Comparison of ENCODE assay signal across 9 cellular contexts in the genomic region with DNA sequence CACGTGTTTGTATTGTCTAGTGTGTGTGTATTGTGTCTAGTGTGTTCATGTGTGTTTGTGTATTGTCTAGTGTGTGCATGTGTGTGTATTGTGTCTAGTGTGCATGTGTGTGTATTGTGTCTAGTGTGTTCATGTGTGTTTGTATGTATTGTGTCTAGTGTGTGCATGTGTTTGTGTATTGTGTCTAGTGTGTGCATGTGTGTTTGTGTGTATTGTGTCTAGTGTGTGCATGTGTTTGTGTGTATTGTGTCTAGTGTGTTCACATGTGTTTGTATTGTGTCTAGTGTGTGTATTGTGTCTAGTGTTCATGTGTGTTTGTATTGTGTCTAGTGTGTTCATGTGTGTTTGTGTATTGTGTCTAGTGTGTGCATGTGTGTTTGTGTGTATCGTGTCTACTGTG. TPM values are rescaled to one million over a fixed set of nuclear protein-coding genes. Genes with fewer than 3 reads are reported as not detected.
DNase-seq lines count a peak whose midpoint lies in the region; ATAC-seq, FAIRE-seq and TF ChIP-seq lines count a peak whose summit lies in the region.
"Not testable (repeated sequence)": the region's sequence is repeated elsewhere in the genome, so short reads cannot be mapped to it uniquely, and the experiment has no call there.
"Had no signal": no experiment of that assay in that cellular context is flagged by ENCODE, and none has a peak within 500 bp of the region (broad histone marks: within the 10 kb centered on the region; RNA-seq: fewer than 3 reads in every experiment).

No MANE protein-coding gene starts in this region.

- H2BK15ac ChIP-seq in IMR-90 (ENCODE audit: low read depth, low read length): peak overlapping the region; percentile 25; the same call in 1 of the 3 replicates

- not testable (repeated sequence) for BruUV-seq in IMR-90 (replicated peaks; lab: Mats Ljungman, UMichigan); GM12878 (replicated peaks; lab: Mats Ljungman, UMichigan); HepG2 (replicated peaks; lab: Mats Ljungman, UMichigan)

- FAIRE-seq in GM12892 (lab: Jason Lieb, UNC) (peak; percentile 63), GM12878 (lab: Jason Lieb, UNC) (peak; percentile 73), bronchial epithelial cell (lab: Jason Lieb, UNC) (peak; percentile 36), HepG2 (lab: Jason Lieb, UNC) (peak; percentile 86)

- H3K56ac ChIP-seq in IMR-90 (ENCODE audit: extremely low read depth, insufficient read depth, low read length): not testable (repeated sequence)

- DNase-seq in GM12892 (ENCODE audit: insufficient read length); HEK293T (ENCODE audit: extremely low spot score); IMR-90; GM12878 (ENCODE audit: low read depth, low spot score); bronchial epithelial cell (ENCODE audit: low read depth); HepG2 (ENCODE audit: low spot score): not testable (repeated sequence)

- not testable (repeated sequence) for H3K4me3 ChIP-seq in IMR-90 (ENCODE audit: insufficient read depth, low read depth, low read length); GM12878; bronchial epithelial cell (ENCODE audit: low read depth, low read length); HepG2 (replicated peaks in 1 of 3; ENCODE audit: insufficient read depth in 1 of 3, low read depth in 2 of 3, low read length in 3 of 3)

- H3K27me3 ChIP-seq in IMR-90 (ENCODE audit: control insufficient read depth, insufficient read depth, low read length); GM12878 (replicated peaks in 1 of 2; ENCODE audit: control insufficient read depth in 2 of 2, insufficient read depth in 2 of 2, low read length in 1 of 2); bronchial epithelial cell (ENCODE audit: control insufficient read depth, insufficient read depth, low read length): not testable (repeated sequence)
- peaks cover 1 to 25% of the 10 kb centered on the region in 2 experiments; a peak in 4 of 5 replicates for H3K27me3 ChIP-seq in HepG2 (ENCODE audit: control insufficient read depth in 1 of 2, insufficient read depth in 2 of 2, low read length in 2 of 2)

- not testable (repeated sequence) for H3K79me1 ChIP-seq in IMR-90 (ENCODE audit: low read depth in 1 of 2, low read length in 2 of 2)

- H3K9ac ChIP-seq in IMR-90 (ENCODE audit: low read depth, low read length); GM12878 (ENCODE audit: control insufficient read depth, insufficient read depth, low read length); HepG2 (ENCODE audit: insufficient read depth, low read depth, low read length): not testable (repeated sequence)

- RAD21 ChIA-PET in GM12878 (lab: Charles Lee; ENCODE audit: unreplicated experiment): not testable (repeated sequence)

- intact Hi-C loops in IMR-90 (cut with micrococcal nuclease); GM12878 (cut with micrococcal nuclease; ENCODE audit: unreplicated experiment); HepG2 (cut with micrococcal nuclease; ENCODE audit: unreplicated experiment): not testable (repeated sequence)

- TF ChIP-seq EP300 in GM12878 (IDR thresholded peaks at IDR 0.05; ENCODE audit: borderline replicate concordance in 1 of 2, control insufficient read depth in 1 of 2, low read depth in 2 of 2, low read length in 2 of 2); HepG2 (IDR thresholded peaks at IDR 0.05; ENCODE audit: low read depth in 2 of 2, low read length in 2 of 2); HepG2 (CRISPR knock-in tag; IDR thresholded peaks at IDR 0.05; ENCODE audit: borderline replicate concordance): not testable (repeated sequence)

- peak overlapping the region; percentile 51; the same call in 1 of the 2 replicates for H3K18ac ChIP-seq in IMR-90 (ENCODE audit: low read depth, low read length)

- H2AFZ ChIP-seq in IMR-90 (replicated peaks; ENCODE audit: low read length, poor library complexity); GM12878 (ENCODE audit: control insufficient read depth, low read depth, low read length); HepG2 (ENCODE audit: low read length): not testable (repeated sequence)

- not testable (repeated sequence) for H4K5ac ChIP-seq in IMR-90 (ENCODE audit: low read depth, low read length)

- H3K4me1 ChIP-seq in IMR-90 (ENCODE audit: control insufficient read depth, insufficient read depth, low read length); GM12878 (ENCODE audit: control insufficient read depth, insufficient read depth, low read length); HepG2 (ENCODE audit: insufficient read depth, low read length): not testable (repeated sequence)

- H3K27ac ChIP-seq in IMR-90 (ENCODE audit: insufficient read depth, low read length); GM12878 (ENCODE audit: control insufficient read depth, insufficient read depth); HepG2 (ENCODE audit: extremely low read length, insufficient read depth, low read length): not testable (repeated sequence)

- 0 out of 2 replicates have a peak overlapping the region, but pooled peaks have one; percentile 17 for H3K14ac ChIP-seq in IMR-90 (replicated peaks; ENCODE audit: low read depth, low read length)

- peak overlapping the region; percentile 78 for H2BK5ac ChIP-seq in IMR-90 (ENCODE audit: low read depth, low read length, poor library complexity, severe bottlenecking)

- not testable (repeated sequence) for TF ChIP-seq CTCF in IMR-90 (conservative IDR thresholded peaks at IDR 0.05; ENCODE audit: low read depth, low read length); GM12878 (IDR thresholded peaks at IDR 0.05 in 2 of 3, conservative IDR thresholded peaks at IDR 0.05 in 1 of 3; ENCODE audit: control insufficient read depth in 2 of 3, extremely low read depth in 1 of 3, insufficient read depth in 1 of 3, low read depth in 3 of 3, low read length in 3 of 3); bronchial epithelial cell (IDR thresholded peaks at IDR 0.05; ENCODE audit: insufficient read depth, low read length, severe bottlenecking); HepG2 (CRISPR knock-in tag; IDR thresholded peaks at IDR 0.05)

- not testable (repeated sequence) for H4K91ac ChIP-seq in IMR-90 (ENCODE audit: insufficient read depth, low read depth, low read length)

- POLR2A ChIA-PET in HEK293T (lab: Yijun Ruan, JAX); IMR-90 (lab: Charles Lee; ENCODE audit: unreplicated experiment); GM12878 (lab: Charles Lee); HepG2 (lab: Yijun Ruan, JAX): not testable (repeated sequence)

- TF ChIP-seq POLR2A in GM12892 (IDR thresholded peaks at IDR 0.05; ENCODE audit: low read depth, low read length); IMR-90 (IDR thresholded peaks at IDR 0.05; ENCODE audit: low read depth, low read length); GM12878 (IDR thresholded peaks at IDR 0.05; ENCODE audit: low read depth, low read length); HepG2 (IDR thresholded peaks at IDR 0.05; ENCODE audit: insufficient read depth in 1 of 2, low read depth in 2 of 2, low read length in 2 of 2): not testable (repeated sequence)

- TF ChIP-seq RAD21 in IMR-90 (IDR thresholded peaks at IDR 0.05; ENCODE audit: low read length); GM12878 (IDR thresholded peaks at IDR 0.05; ENCODE audit: insufficient read depth, low read depth, low read length); HepG2 (CRISPR knock-in tag; IDR thresholded peaks at IDR 0.05): not testable (repeated sequence)

- not testable (repeated sequence) for ATAC-seq in IMR-90 (ENCODE audit: low read depth); GM12878; HepG2

- not testable (repeated sequence) for H2AK9ac ChIP-seq in IMR-90 (replicated peaks; ENCODE audit: low read depth, low read length, poor library complexity)

- CTCF ChIA-PET in HEK293T (lab: Yijun Ruan, JAX); IMR-90 (lab: Yijun Ruan, JAX); GM12878 (lab: Yijun Ruan, JAX); HepG2 (lab: Yijun Ruan, JAX; ENCODE audit: low intra/inter-chr PET ratio, low total read pairs): not testable (repeated sequence)

- not testable (repeated sequence) for H3K4me2 ChIP-seq in IMR-90 (ENCODE audit: low read depth, low read length); GM12878 (ENCODE audit: control insufficient read depth, insufficient read depth); HepG2 (ENCODE audit: low read depth, low read length)

- SMC1A ChIA-PET in GM12878 (lab: Charles Lee; ENCODE audit: uncharacterized antibody, unreplicated experiment): not testable (repeated sequence)

- peaks cover 18% of the 10 kb centered on the region; the same call in 1 of the 2 replicates for H3K9me1 ChIP-seq in IMR-90 (ENCODE audit: insufficient read depth, low read length)

- H3K23ac ChIP-seq in IMR-90 (ENCODE audit: low read depth, low read length): 0 out of 2 replicates have a peak overlapping the region, but pooled peaks have one; percentile 44

- 69% methylated on average over 2 of the region's 2 CpGs; no CpG with 5 or more reads in 1 of the 2 experiments for WGBS in IMR-90 (ENCODE audit: extremely low coverage in 2 of 2, insufficient read length in 1 of 2), 2 experiments
- 30% methylated on average over 2 of the region's 2 CpGs for WGBS in GM12878 (ENCODE audit: insufficient coverage, insufficient replicate concordance, low lambda C conversion rate, missing lambda C conversion rate)
- WGBS in HepG2 (ENCODE audit: low lambda C conversion rate): 39% methylated on average over 2 of the region's 2 CpGs

- H4K8ac ChIP-seq in IMR-90 (ENCODE audit: low read depth in 2 of 2, low read length in 2 of 2): not testable (repeated sequence)

- not testable (repeated sequence) for H2BK20ac ChIP-seq in IMR-90 (ENCODE audit: low read depth, low read length)

- dilution Hi-C loops in IMR-90 (cut with HindIII; ENCODE audit: low sequenced_read_pairs, unreplicated experiment): not testable (repeated sequence)

- H2AK5ac ChIP-seq in IMR-90 (ENCODE audit: low read depth, low read length): peak overlapping the region; percentile 60

- not testable (repeated sequence) for H3K79me2 ChIP-seq in GM12878 (ENCODE audit: control insufficient read depth, insufficient read depth, low read length); HepG2 (ENCODE audit: insufficient read depth, low read length)

- H4K20me1 ChIP-seq in IMR-90 (ENCODE audit: insufficient read depth, low read length); GM12878 (ENCODE audit: control insufficient read depth, insufficient read depth); HepG2 (ENCODE audit: insufficient read depth, low read length): not testable (repeated sequence)

- in situ Hi-C loops in IMR-90 (cut with MboI; ENCODE audit: low sequenced_read_pairs); GM12878 (cut with MboI); HepG2 (cut with HindIII; ENCODE audit: extremely low pct_ligation_motif_present, low pct_unique_long_range_greater_than_20kb): not testable (repeated sequence)

- H3K4ac ChIP-seq in IMR-90 (ENCODE audit: low read depth, low read length): peak overlapping the region; percentile 20; the same call in 1 of the 2 replicates

- not testable (repeated sequence) for H3K36me3 ChIP-seq in IMR-90 (ENCODE audit: control insufficient read depth, insufficient read depth, low read length); GM12878 (ENCODE audit: control insufficient read depth in 2 of 2, insufficient read depth in 2 of 2, low read length in 1 of 2); bronchial epithelial cell (ENCODE audit: control insufficient read depth, insufficient read depth, low read length); HepG2 (replicated peaks in 1 of 2; ENCODE audit: control insufficient read depth in 1 of 2, insufficient read depth in 2 of 2, low read length in 2 of 2)

- not testable (repeated sequence) for H2BK120ac ChIP-seq in IMR-90 (ENCODE audit: low read depth, low read length)

- H3K9me3 ChIP-seq in IMR-90 (ENCODE audit: control insufficient read depth, insufficient read depth, low read length); GM12878 (replicated peaks; ENCODE audit: control insufficient read depth, insufficient read depth, low read length); HepG2 (ENCODE audit: low read length): not testable (repeated sequence)

RNA-seq across cellular contexts. Expression of gene FZD2, which starts 33.5 kb away (rescaled TPM):
- polyA plus RNA-seq in GM12892 (2012; ENCODE audit: missing spikeins): 0.19 TPM
- 21.3 and 22.8 TPM in 2 replicates for total RNA-seq in IMR-90 (2012; rRNA removed)
- 130 and 133 TPM in 2 replicates for polyA plus RNA-seq in IMR-90 (2012; rRNA removed)
- polyA plus RNA-seq in IMR-90 (2012; cell fraction: cytosol; rRNA removed): 46.5 and 172 TPM in 2 replicates
- polyA plus RNA-seq in IMR-90 (2012; cell fraction: nucleus; rRNA removed; ENCODE audit: low replicate concordance): 28.2 and 69.3 TPM in 2 replicates
- total RNA-seq in GM12878 (2013; cell fraction: nucleolus; rRNA removed): 5.2 and 5.5 TPM in 2 replicates
- total RNA-seq in GM12878 (2014; rRNA removed): 1.0 and 1.5 TPM in 2 replicates
- total RNA-seq in GM12878 (2014; rRNA removed; fragmentation: Illumina TruSeq; extraction: Trizol): 0.41 and 0.63 TPM in 2 replicates
- 4.2 and 4.3 TPM in 2 replicates for total RNA-seq in GM12878 (2021)
- polyA plus RNA-seq in GM12878 (2011; ENCODE audit: low read depth): 0.42 TPM
- polyA plus RNA-seq in GM12878 (2011; rRNA removed): 0.33 and 0.67 TPM in 2 replicates
- polyA plus RNA-seq in GM12878 (2011; cell fraction: cytosol; rRNA removed): 1.6 and 2.0 TPM in 2 replicates
- 2.9 and 4.2 TPM in 2 replicates for polyA plus RNA-seq in GM12878 (2011; cell fraction: nucleus; rRNA removed)
- polyA plus RNA-seq in GM12878 (2012): 2.0 and 2.1 TPM in 2 replicates
- polyA plus RNA-seq in GM12878 (2014; fragmentation: Illumina TruSeq; extraction: Trizol): 0.11 and 0.21 TPM in 2 replicates
- under 1 TPM in 1 of 2 experiments, not detected in 1; 0.09 TPM for polyA plus RNA-seq in GM12878 (2014; fragmentation: Nextera tagmentation; extraction: Ambion mirVana)
- polyA plus RNA-seq in GM12878 (2014; rRNA removed): 4.0 and 4.9 TPM in 2 replicates
- polyA plus RNA-seq in GM12878 (2016; fragmentation: Nextera tagmentation; extraction: Ambion mirVana): under 1 TPM; 0.25 to 0.29 TPM
- 1.5 and 3.2 TPM in 2 replicates for polyA minus RNA-seq in GM12878 (2011; rRNA and poly(A)+ RNA removed)
- 0.67 and 0.73 TPM in 2 replicates for polyA minus RNA-seq in GM12878 (2011; cell fraction: cytosol; rRNA and poly(A)+ RNA removed)
- polyA minus RNA-seq in GM12878 (2011; cell fraction: nucleus; rRNA and poly(A)+ RNA removed): 1.9 and 2.5 TPM in 2 replicates
- under 0.01 and 0.13 TPM in 2 replicates for total RNA-seq in bronchial epithelial cell
- 0.13 TPM in 1 of 2 replicates, not detected in the other for total RNA-seq in HepG2 (2016; rRNA removed; fragmentation: Illumina TruSeq; extraction: Trizol)
- not detected in 2 replicates for total RNA-seq in HepG2 (2016; cell fraction: cytosol; rRNA removed; fragmentation: Illumina TruSeq; extraction: Trizol; ENCODE audit: low read depth)
- total RNA-seq in HepG2 (2016; cell fraction: insoluble cytoplasmic fraction; rRNA removed; fragmentation: Illumina TruSeq; extraction: Trizol): 0.06 TPM in 1 of 2 replicates, not detected in the other
- total RNA-seq in HepG2 (2016; cell fraction: membrane; rRNA removed; fragmentation: Illumina TruSeq; extraction: Trizol): 0.06 TPM in 1 of 2 replicates, not detected in the other
- not detected in 2 replicates for total RNA-seq in HepG2 (2016; cell fraction: nucleus; rRNA removed; fragmentation: Illumina TruSeq; extraction: Trizol)
- polyA plus RNA-seq in HepG2 (2011; rRNA removed): 0.07 and 0.10 TPM in 2 replicates
- 0.08 and 0.12 TPM in 2 replicates for polyA plus RNA-seq in HepG2 (2011; cell fraction: cytosol; rRNA removed)
- 0.06 TPM in 1 of 2 replicates, not detected in the other for polyA plus RNA-seq in HepG2 (2011; cell fraction: nucleus; rRNA removed)
- polyA plus RNA-seq in HepG2 (2012): not detected in 2 replicates
- polyA plus RNA-seq in HepG2 (2016; cell fraction: cytosol; fragmentation: Illumina TruSeq; extraction: Trizol; ENCODE audit: low read depth): not detected in 2 replicates
- polyA plus RNA-seq in HepG2 (2016; cell fraction: insoluble cytoplasmic fraction; fragmentation: Illumina TruSeq; extraction: Trizol; ENCODE audit: low read depth): not detected in 2 replicates
- polyA plus RNA-seq in HepG2 (2016; cell fraction: membrane; fragmentation: Illumina TruSeq; extraction: Trizol; ENCODE audit: low read depth): not detected in 2 replicates
- not detected in 2 replicates for polyA plus RNA-seq in HepG2 (2016; cell fraction: nucleus; fragmentation: Illumina TruSeq; extraction: Trizol; ENCODE audit: insufficient read depth, low read depth)
- 0.26 and 17.3 TPM in 2 replicates for polyA minus RNA-seq in HepG2 (2011; rRNA and poly(A)+ RNA removed; ENCODE audit: low replicate concordance)
- 0.35 TPM in 1 of 2 replicates, not detected in the other for polyA minus RNA-seq in HepG2 (2011; cell fraction: cytosol; rRNA and poly(A)+ RNA removed)
- not detected in 2 replicates for polyA minus RNA-seq in HepG2 (2011; cell fraction: nucleus; rRNA and poly(A)+ RNA removed)
- total RNA-seq: CD4-positive, alpha-beta memory T cell; CD4-positive, CD25-positive, alpha-beta regulatory T cell had no signal
- polyA plus RNA-seq: CD4-positive, alpha-beta memory T cell; CD4-positive, CD25-positive, alpha-beta regulatory T cell; CD8-positive, alpha-beta memory T cell had no signal
